ENCODE assay signal across 8 cellular contexts in the genomic region with DNA sequence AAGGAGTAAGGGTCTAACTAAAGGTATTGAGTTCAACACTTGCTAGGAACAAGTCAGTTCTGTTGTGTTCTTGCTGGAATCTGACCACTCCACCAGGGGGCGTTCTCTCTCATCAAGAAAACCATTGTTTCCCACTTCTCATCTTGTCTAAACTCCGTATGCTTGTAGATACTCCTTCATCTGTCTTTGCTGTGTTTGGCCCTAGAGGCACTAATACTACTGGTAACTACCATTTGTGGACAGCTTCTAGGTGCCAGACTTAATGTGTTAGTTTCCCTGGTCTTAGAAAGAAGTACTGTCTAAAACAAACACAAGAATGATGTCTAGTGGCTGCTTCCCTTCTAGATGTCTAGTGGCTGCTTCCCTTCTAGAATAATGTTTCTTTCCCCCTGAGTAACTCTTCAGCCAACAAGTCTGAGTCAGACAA. TPM values are rescaled to one million over a fixed set of nuclear protein-coding genes. Genes with fewer than 3 reads are reported as not detected.
A peak's percentile ranks its signal among the peaks of the same experiment; 100 is the strongest.
DNase-seq lines count a peak whose midpoint lies in the region; ATAC-seq, FAIRE-seq and TF ChIP-seq lines count a peak whose summit lies in the region.

No MANE protein-coding gene starts in this region.

- H3K4me2 ChIP-seq in keratinocyte (ENCODE audit: control insufficient read depth, extremely low read depth, insufficient read depth, low read depth, low read length) = no peak overlapping the region

- H3K27me3 ChIP-seq in keratinocyte (ENCODE audit: control insufficient read depth, extremely low read depth, insufficient read depth, low read length) = no peaks in the 10 kb centered on the region

- CTCF ChIA-PET in activated B cell treated with CpG ODN at 0.5 μM for 24 hours (lab: Charles Lee) = interaction anchor here (0.6 to 8.7 kb wide), 7 partner anchors 10 to 148 kb away, joined by 3 to 259 read pairs (median 5); no protein-coding TSS in a partner anchor

- no peak overlapping the region for H3K9ac ChIP-seq in keratinocyte (ENCODE audit: control insufficient read depth, extremely low read depth, insufficient read depth, low read length)

- intact Hi-C loops in activated B cell treated with CpG ODN at 0.5 μM for 24 hours (cut with micrococcal nuclease) = loop anchor here (1.0 kb wide), 1 partner anchor 148 kb away; no protein-coding TSS in a partner anchor

- peaks cover 5% of the 10 kb centered on the region for H3K4me1 Mint-ChIP-seq in activated B cell treated with CpG ODN at 0.5 μM for 24 hours

- H3K27ac ChIP-seq in keratinocyte (ENCODE audit: control insufficient read depth, insufficient read depth, low read length) = no peak overlapping the region

- dilution Hi-C loops in keratinocyte (cut with MboI; ENCODE audit: extremely low pct_ligation_motif_present, low sequenced_read_pairs) = no loop called here

- no peaks in the 10 kb centered on the region for H3K4me1 ChIP-seq in keratinocyte (ENCODE audit: control insufficient read depth, extremely low read depth, insufficient read depth, low read length)

- H3K79me2 ChIP-seq in keratinocyte (ENCODE audit: control insufficient read depth, insufficient read depth, low read length) = no peaks in the 10 kb centered on the region

- peak; percentile 98 for FAIRE-seq in keratinocyte (lab: Jason Lieb, UNC)

- no peak overlapping the region for H3K27ac Mint-ChIP-seq in activated B cell treated with CpG ODN at 0.5 μM for 24 hours

- H3K27me3 Mint-ChIP-seq in activated B cell treated with CpG ODN at 0.5 μM for 24 hours = no peaks in the 10 kb centered on the region

- no peaks in the 10 kb centered on the region for H3K9me1 ChIP-seq in keratinocyte (ENCODE audit: control insufficient read depth, extremely low read depth, insufficient read depth, low read length)

- H3K36me3 ChIP-seq in keratinocyte (ENCODE audit: control insufficient read depth in 2 of 2, extremely low read depth in 1 of 2, insufficient read depth in 2 of 2, low read length in 2 of 2) = no peaks in the 10 kb centered on the region

- H3K9me3 ChIP-seq in keratinocyte (ENCODE audit: control insufficient read depth, low read depth, low read length) = no peaks in the 10 kb centered on the region

- DNase-seq in AG09319 (ENCODE audit: extremely low read depth, low read depth) = peak; percentile 72
- peak; percentile 52 for DNase-seq in NCI-H2227 treated with DMSO at 0.1 percent for 48 hours (lab: John Stamatoyannopoulos, UW)
- peak; percentile 27 for DNase-seq in activated B cell treated with CpG ODN at 0.5 μM for 24 hours
- peak; percentile 95 to 96 for DNase-seq in cardiac fibroblast (ENCODE audit: low read depth in 2 of 2)
- DNase-seq in keratinocyte (ENCODE audit: low read depth, low spot score) = peak; percentile 40
- DNase-seq in stimulated activated CD4-positive, alpha-beta T cell treated with anti-CD3 and anti-CD28 coated beads, Interleukin-1b, Interleukin-23, amount 100 ng/mL, for 24 hours (ENCODE audit: low read depth in 4 of 4, low spot score in 1 of 4) = peak; percentile 51 to 63 (median 58)

- H3K9me3 Mint-ChIP-seq in activated B cell treated with CpG ODN at 0.5 μM for 24 hours = peaks cover 11% of the 10 kb centered on the region

- ATAC-seq in GM21786 (IDR thresholded peaks at IDR 0.05; ENCODE audit: unreplicated experiment) (peak; percentile 50), activated B cell treated with CpG ODN at 0.5 μM for 24 hours (ENCODE audit: low read depth) (peak; percentile 54), GM21360 (IDR thresholded peaks at IDR 0.05; ENCODE audit: unreplicated experiment) (no peak)

- no peak overlapping the region for H3K4me3 Mint-ChIP-seq in activated B cell treated with CpG ODN at 0.5 μM for 24 hours

- no peaks in the 10 kb centered on the region for H4K20me1 ChIP-seq in keratinocyte (ENCODE audit: control insufficient read depth, extremely low read depth, insufficient read depth, low read length)

- peaks cover 11% of the 10 kb centered on the region for H3K36me3 Mint-ChIP-seq in activated B cell treated with CpG ODN at 0.5 μM for 24 hours (ENCODE audit: low read depth)

- no peak overlapping the region for H2AFZ ChIP-seq in keratinocyte (ENCODE audit: control insufficient read depth, low read length)

- peak; percentile 86 for TF ChIP-seq CTCF in AG09319 (IDR thresholded peaks at IDR 0.05; ENCODE audit: low read depth, low read length)
- no peak for TF ChIP-seq CTCF in activated B cell treated with CpG ODN at 0.5 μM for 24 hours (IDR thresholded peaks at IDR 0.05)
- TF ChIP-seq CTCF in cardiac fibroblast (IDR thresholded peaks at IDR 0.05; ENCODE audit: low read depth, low read length) = peak; percentile 83
- peak; percentile 73 to 82 (median 81) for TF ChIP-seq CTCF in keratinocyte (optimal IDR thresholded peaks at IDR 0.05 in 1 of 3, IDR thresholded peaks at IDR 0.05 in 1 of 3, conservative IDR thresholded peaks at IDR 0.05 in 1 of 3; ENCODE audit: extremely low read depth in 1 of 3, insufficient read depth in 2 of 3, low read length in 3 of 3)

- H3K4me3 ChIP-seq in cardiac fibroblast (replicated peaks in 1 of 2; ENCODE audit: low read depth in 2 of 2, low read length in 2 of 2) (no peak overlapping the region), keratinocyte (ENCODE audit: control insufficient read depth in 2 of 3, extremely low read depth in 1 of 3, insufficient read depth in 2 of 3, low read depth in 1 of 3, low read length in 3 of 3) (no peak overlapping the region)

- POLR2A ChIA-PET in activated B cell treated with CpG ODN at 0.5 μM for 24 hours (lab: Charles Lee) = no interaction called here

RNA-seq across cellular contexts. Expression of a gene that starts 18.7 kb away (rescaled TPM):
- total RNA-seq in activated B cell treated with CpG ODN at 0.5 μM for 24 hours = 7.1 and 8.4 TPM in 2 replicates
- 4.4 to 8.2 TPM (median 7.5 TPM) in 3 replicates for polyA plus RNA-seq in keratinocyte
- polyA plus RNA-seq in keratinocyte (2011; ENCODE audit: low read depth) = 3.0 TPM
- 2.1 and 3.2 TPM in 2 replicates for polyA plus RNA-seq in keratinocyte (2011; cell fraction: cytosol; rRNA removed)
- polyA plus RNA-seq in keratinocyte (2011; cell fraction: nucleus; rRNA removed) = 23.1 and 25.3 TPM in 2 replicates
- polyA plus RNA-seq in keratinocyte (2012; ENCODE audit: low replicate concordance) = 2.8 and 3.3 TPM in 2 replicates
- 2.9 to 12.6 TPM (median 7.7 TPM) in 3 replicates for polyA minus RNA-seq in keratinocyte
- polyA minus RNA-seq in keratinocyte (2011; cell fraction: cytosol; rRNA and poly(A)+ RNA removed) = 4.4 TPM
- 13.3 and 21.6 TPM in 2 replicates for polyA minus RNA-seq in keratinocyte (2011; cell fraction: nucleus; rRNA and poly(A)+ RNA removed)

Comparison
In these comparisons a context has a peak if more than half of its experiments do, and no peak if none do; other contexts are left out.
1. DNase-seq: peak in every context shown above with its lines; median percentile 96 in cardiac fibroblast; 72 in AG09319; 58 in stimulated activated CD4-positive, alpha-beta T cell treated with anti-CD3 and anti-CD28 coated beads, Interleukin-1b, Interleukin-23, amount 100 ng/mL, for 24 hours; 52 in NCI-H2227 treated with DMSO at 0.1 percent for 48 hours; 40 in keratinocyte; 27 in activated B cell treated with CpG ODN at 0.5 μM for 24 hours.